8 cellular contexts compared by ENCODE assay signal in genomic region chr1:25267288-25268142, GRCh38. TPM values are rescaled to one million over a fixed set of nuclear protein-coding genes. Genes with fewer than 3 reads are reported as not detected.
DNase-seq lines count a peak whose midpoint lies in the region; ATAC-seq, FAIRE-seq and TF ChIP-seq lines count a peak whose summit lies in the region.
"Not testable (repeated sequence)": the region's sequence is repeated elsewhere in the genome, so short reads cannot be mapped to it uniquely, and the experiment has no call there.

No MANE protein-coding gene starts in this region.

- TF ChIP-seq POLR2A in GM12891 (IDR thresholded peaks at IDR 0.05; ENCODE audit: low read depth, low read length); suprapubic skin (IDR thresholded peaks at IDR 0.05): not testable (repeated sequence)

- H3K4me1 ChIP-seq in pancreas, suprapubic skin: not testable (repeated sequence)

- H3K27ac ChIP-seq in pancreas = peak overlapping the region in 3 of 4 donors; percentile 38 to 94 (median 67)
- peak overlapping the region; percentile 93 for H3K27ac ChIP-seq in suprapubic skin

- TF ChIP-seq EP300 in suprapubic skin (IDR thresholded peaks at IDR 0.05) = not testable (repeated sequence)

- H3K36me3 ChIP-seq in pancreas, suprapubic skin: not testable (repeated sequence)

- not testable (repeated sequence) for H3K36me3 Mint-ChIP-seq in T-cell; activated naive CD4-positive, alpha-beta T cell treated with anti-CD3 and anti-CD28 coated beads, Interleukin-2, amount 50 U/mL, for 24 hours

- peak; percentile 76 for ATAC-seq in HG02763 (IDR thresholded peaks at IDR 0.05; ENCODE audit: unreplicated experiment)
- peak; percentile 75 to 85 (median 80) for ATAC-seq in T-cell (replicated peaks in 1 of 4)
- ATAC-seq in pancreas = peak; percentile 92 to 99 (median 96)

- not testable (repeated sequence) for H3K27me3 Mint-ChIP-seq in T-cell; activated naive CD4-positive, alpha-beta T cell treated with anti-CD3 and anti-CD28 coated beads, Interleukin-2, amount 50 U/mL, for 24 hours

- intact Hi-C loops in pancreas (cut with DNase I) = not testable (repeated sequence)

- peak overlapping the region; percentile 84 to 93 for H3K27ac Mint-ChIP-seq in T-cell
- peak overlapping the region; percentile 63 for H3K27ac Mint-ChIP-seq in activated naive CD4-positive, alpha-beta T cell treated with anti-CD3 and anti-CD28 coated beads, Interleukin-2, amount 50 U/mL, for 24 hours

- FAIRE-seq in GM12891 (lab: Jason Lieb, UNC) = peak; percentile 99
- not testable (repeated sequence) for FAIRE-seq in pancreas (lab: Jason Lieb, UNC)

- DNase-seq in GM12891 (ENCODE audit: insufficient read length, low spot score) (peak; percentile 18), NCI-H1092 (lab: John Stamatoyannopoulos, UW) (peak; percentile 81), T-cell (peak; percentile 58 to 95 (median 84)), germinal center (ENCODE audit: low spot score) (peak; percentile 28), pancreas (peak in 5 of 6 donors; percentile 65 to 85 (median 83)), suprapubic skin (ENCODE audit: low spot score in 2 of 2) (peak; percentile 73 to 89)

- 1% methylated on average over 34 to 41 of the region's 56 CpGs for WGBS in pancreas, 2 donors
- 0% methylated on average over 1 of the region's 56 CpGs for WGBS in suprapubic skin

- H3K27me3 ChIP-seq in pancreas, suprapubic skin: not testable (repeated sequence)

- H3K9me3 Mint-ChIP-seq in T-cell; activated naive CD4-positive, alpha-beta T cell treated with anti-CD3 and anti-CD28 coated beads, Interleukin-2, amount 50 U/mL, for 24 hours: not testable (repeated sequence)

- CTCF ChIA-PET in T-cell (lab: Charles Lee) = not testable (repeated sequence)

- not testable (repeated sequence) for TF ChIP-seq CTCF in pancreas (IDR thresholded peaks at IDR 0.05); suprapubic skin (IDR thresholded peaks at IDR 0.05)

- peak overlapping the region; percentile 77 to 83 (median 79) for H3K4me3 Mint-ChIP-seq in T-cell
- H3K4me3 Mint-ChIP-seq in activated naive CD4-positive, alpha-beta T cell treated with anti-CD3 and anti-CD28 coated beads, Interleukin-2, amount 50 U/mL, for 24 hours = peak overlapping the region; percentile 73

- POLR2A ChIA-PET in T-cell (lab: Charles Lee) = not testable (repeated sequence)

- H3K4me3 ChIP-seq in pancreas (peak overlapping the region in 1 of 4 donors; percentile 33), suprapubic skin (peak overlapping the region; percentile 60)

- H3K4me1 Mint-ChIP-seq in T-cell = peaks cover 22 to 26% (median 22%) of the 10 kb centered on the region in 3 donors
- peaks cover 14% of the 10 kb centered on the region for H3K4me1 Mint-ChIP-seq in activated naive CD4-positive, alpha-beta T cell treated with anti-CD3 and anti-CD28 coated beads, Interleukin-2, amount 50 U/mL, for 24 hours

- not testable (repeated sequence) for H3K9me3 ChIP-seq in pancreas, suprapubic skin

RNA-seq across cellular contexts. Expression of gene RHD, which starts 4.8 kb away (rescaled TPM):
- polyA plus RNA-seq in GM12891 (2012; ENCODE audit: low read depth, missing spikeins) = 0.06 TPM
- total RNA-seq in T-cell (under 1 TPM in 2 of 5 donors, not detected in 3; 0.13 to 0.19 TPM), pancreas (not detected), suprapubic skin (not detected)
- polyA plus RNA-seq in pancreas = not detected

RNA-seq across cellular contexts. Expression of gene RSRP1, which starts 20.3 kb away (rescaled TPM):
- 125 TPM for polyA plus RNA-seq in GM12891 (2012; ENCODE audit: low read depth, missing spikeins)
- 100 to 1,000 TPM; 433 to 572 (median 461) TPM for total RNA-seq in T-cell
- 10 to 100 TPM; 20.3 to 87.9 (median 33.7) TPM for total RNA-seq in pancreas
- polyA plus RNA-seq in pancreas = 100 to 1,000 TPM; 102 to 126 TPM
- total RNA-seq in suprapubic skin = 100 to 1,000 TPM in 3 of 4 donors, 10 to 100 TPM in 1; 78.9 to 304 (median 120) TPM

RNA-seq across cellular contexts. Expression of gene SYF2, which starts 35.2 kb away (rescaled TPM):
- 62.6 TPM for polyA plus RNA-seq in GM12891 (2012; ENCODE audit: low read depth, missing spikeins)
- 10 to 100 TPM; 65.9 to 71.4 (median 68.6) TPM for total RNA-seq in T-cell
- total RNA-seq in pancreas = 10 to 100 TPM; 19.0 to 24.9 (median 21.6) TPM
- polyA plus RNA-seq in pancreas = 10 to 100 TPM; 35.7 to 49.3 TPM
- 10 to 100 TPM; 37.2 to 57.9 (median 46.2) TPM for total RNA-seq in suprapubic skin

Comparison
In these comparisons a context has a peak if more than half of its experiments do, and no peak if none do; other contexts are left out.
1. DNase-seq: peak in every context shown above with its lines; median percentile 84 in T-cell; 83 in pancreas; 81 in NCI-H1092; 81 in suprapubic skin; 28 in germinal center; 18 in GM12891.